In the genomic region with DNA sequence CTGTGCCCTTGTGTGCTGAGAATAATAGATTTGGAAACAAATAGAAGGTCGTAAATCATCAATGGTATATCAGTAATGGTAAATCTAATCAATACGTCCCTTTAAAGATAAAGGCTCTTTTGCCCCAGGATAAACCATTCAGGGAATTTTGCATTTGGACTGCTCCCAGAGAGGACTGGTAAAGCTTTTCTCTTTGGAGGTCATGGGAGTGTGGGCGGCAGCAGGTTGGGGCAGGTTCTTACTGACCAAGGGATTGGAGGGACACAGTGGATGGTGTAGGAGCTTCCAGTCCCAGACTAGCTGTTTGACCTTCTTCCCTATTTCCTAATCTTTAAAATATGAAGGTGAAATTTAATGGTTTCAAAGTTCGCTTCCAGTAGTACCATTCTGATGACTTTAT, we compare ENCODE assay signal across 23 cellular contexts.
DNase-seq lines count a peak whose midpoint lies in the region; FAIRE-seq and TF ChIP-seq lines count a peak whose summit lies in the region.
"Had no signal": no experiment of that assay in that cellular context is flagged by ENCODE, and none has a peak within 500 bp of the region (broad histone marks: within the 10 kb centered on the region; RNA-seq: fewer than 3 reads in every experiment).

No MANE protein-coding gene starts in this region.

- no peak overlapping the region for H3K27ac ChIP-seq in esophagus muscularis mucosa (replicated peaks in 1 of 4)
- H3K27ac ChIP-seq in small intestine (ENCODE audit: low read depth in 1 of 2, low read length in 1 of 2): no peak overlapping the region
- H3K27ac ChIP-seq: 22Rv1, BLaER1, C4-2B had no signal

- no peak overlapping the region for H3K4me3 Mint-ChIP-seq in activated CD4-positive, alpha-beta T cell treated with anti-CD3 and anti-CD28 coated beads, Interleukin-2, amount 10 ng/mL, durations not matched to agents 24 days and 14 days
- H3K4me3 Mint-ChIP-seq: B cell; CD4-positive, CD25-positive, alpha-beta regulatory T cell; CD8-positive, alpha-beta T cell; HFFc6 had no signal

- FAIRE-seq in small intestine (lab: Jason Lieb, UNC): no peak
- FAIRE-seq: A204.1, D721Med, GM12878, H54 had no signal

- no peaks in the 10 kb centered on the region for H3K9me3 ChIP-seq in esophagus muscularis mucosa
- no peaks in the 10 kb centered on the region for H3K9me3 ChIP-seq in small intestine (ENCODE audit: control insufficient read depth, low read depth)
- H3K9me3 ChIP-seq: BLaER1 had no signal

- no peaks in the 10 kb centered on the region for H3K4me1 Mint-ChIP-seq in activated CD4-positive, alpha-beta T cell treated with anti-CD3 and anti-CD28 coated beads, Interleukin-2, amount 10 ng/mL, durations not matched to agents 24 days and 14 days
- H3K4me1 Mint-ChIP-seq: B cell; CD4-positive, CD25-positive, alpha-beta regulatory T cell had no signal

- no peak overlapping the region for H3K4me3 ChIP-seq in esophagus muscularis mucosa
- no peak overlapping the region for H3K4me3 ChIP-seq in small intestine (ENCODE audit: low read depth in 1 of 2, low read length in 2 of 2)
- H3K4me3 ChIP-seq: BLaER1, GM12878, HAP-1 had no signal

- no peak overlapping the region for H3K27ac Mint-ChIP-seq in activated CD4-positive, alpha-beta T cell treated with anti-CD3 and anti-CD28 coated beads, Interleukin-2, amount 10 ng/mL, durations not matched to agents 24 days and 14 days
- H3K27ac Mint-ChIP-seq: B cell; CD4-positive, CD25-positive, alpha-beta regulatory T cell; CD8-positive, alpha-beta T cell; HFFc6 had no signal

- TF ChIP-seq CTCF in esophagus muscularis mucosa (IDR thresholded peaks at IDR 0.05): no peak

- no peaks in the 10 kb centered on the region for H3K27me3 ChIP-seq in esophagus muscularis mucosa
- no peaks in the 10 kb centered on the region for H3K27me3 ChIP-seq in small intestine (ENCODE audit: control insufficient read depth in 2 of 2, insufficient read depth in 2 of 2, low read length in 2 of 2)
- H3K27me3 ChIP-seq: BLaER1 had no signal

- 67% methylated on average over 4 of the region's 4 CpGs for WGBS in esophagus muscularis mucosa
- whole genome bisulfite sequencing in small intestine, 3 donors: 38 to 59% (median 56%) methylated on average over 4 of the region's 4 CpGs

- H3K27me3 Mint-ChIP-seq in activated CD4-positive, alpha-beta T cell treated with anti-CD3 and anti-CD28 coated beads, Interleukin-2, amount 10 ng/mL, durations not matched to agents 24 days and 14 days: no peaks in the 10 kb centered on the region
- H3K27me3 Mint-ChIP-seq: CD4-positive, CD25-positive, alpha-beta regulatory T cell had no signal

- H3K9me3 Mint-ChIP-seq in activated CD4-positive, alpha-beta T cell treated with anti-CD3 and anti-CD28 coated beads, Interleukin-2, amount 10 ng/mL, durations not matched to agents 24 days and 14 days: no peaks in the 10 kb centered on the region
- H3K9me3 Mint-ChIP-seq: CD8-positive, alpha-beta T cell; HFFc6 had no signal

- H3K36me3 ChIP-seq in esophagus muscularis mucosa (no peaks in the 10 kb centered on the region), small intestine (ENCODE audit: control insufficient read depth in 2 of 2, insufficient read depth in 2 of 2, low read length in 2 of 2) (no peaks in the 10 kb centered on the region)
- H3K36me3 ChIP-seq: BLaER1, HAP-1 had no signal

- H3K36me3 Mint-ChIP-seq in activated CD4-positive, alpha-beta T cell treated with anti-CD3 and anti-CD28 coated beads, Interleukin-2, amount 10 ng/mL, durations not matched to agents 24 days and 14 days (ENCODE audit: low read depth): no peaks in the 10 kb centered on the region
- H3K36me3 Mint-ChIP-seq: CD4-positive, CD25-positive, alpha-beta regulatory T cell; CD8-positive, alpha-beta T cell had no signal

- TF ChIP-seq EP300 in esophagus muscularis mucosa (IDR thresholded peaks at IDR 0.05): no peak

- H3K4me1 ChIP-seq in esophagus muscularis mucosa (no peaks in the 10 kb centered on the region), small intestine (ENCODE audit: control insufficient read depth in 2 of 2, insufficient read depth in 1 of 2, low read depth in 1 of 2, low read length in 1 of 2) (no peaks in the 10 kb centered on the region)
- H3K4me1 ChIP-seq: BLaER1, HAP-1 had no signal

- intact Hi-C loops in activated CD4-positive, alpha-beta T cell treated with anti-CD3 and anti-CD28 coated beads, Interleukin-2, amount 10 ng/mL, durations not matched to agents 24 days and 14 days (cut with micrococcal nuclease): no loop called here
- intact Hi-C loops in esophagus muscularis mucosa (cut with DNase I): no loop called here

- DNase-seq in activated CD4-positive, alpha-beta T cell treated with anti-CD3 and anti-CD28 coated beads, Interleukin-2, amount 10 ng/mL, durations not matched to agents 24 days and 14 days: peak; percentile 14
- no peak for DNase-seq in activated CD4-positive, alpha-beta T cell treated with anti-CD3 and anti-CD28 coated beads, Interleukin-2, amount 50 U/mL, for 4 hours
- DNase-seq in esophagus muscularis mucosa (ENCODE audit: extremely low spot score) (peak; percentile 29), small intestine (peak; percentile 27), globus pallidus (ENCODE audit: low spot score) (no peak), NCI-H345 (lab: John Stamatoyannopoulos, UW) (no peak)
- DNase-seq: CD4-positive, CD25-positive, alpha-beta regulatory T cell; CD8-positive, alpha-beta T cell; DMS 273 treated with DMSO at 0.1 percent for 48 hours; DMS79; EL; GDM1; GOT3; HFFc6 had no signal

- TF ChIP-seq POLR2A in esophagus muscularis mucosa (IDR thresholded peaks at IDR 0.05; ENCODE audit: low read depth): no peak

Comparison
In these comparisons a context has a peak if more than half of its experiments do, and no peak if none do; other contexts are left out.
1. DNase-seq: peak in activated CD4-positive, alpha-beta T cell treated with anti-CD3 and anti-CD28 coated beads, Interleukin-2, amount 10 ng/mL, durations not matched to agents 24 days and 14 days (single experiment), esophagus muscularis mucosa (single experiment) and small intestine (single experiment); none in activated CD4-positive, alpha-beta T cell treated with anti-CD3 and anti-CD28 coated beads, Interleukin-2, amount 50 U/mL, for 4 hours (0 of 2), globus pallidus (single experiment) and NCI-H345 (single experiment).